Comparison of ENCODE assay signal across 28 cellular contexts in genomic region chr1:223654083-223654482, GRCh38. TPM values are rescaled to one million over a fixed set of nuclear protein-coding genes. Genes with fewer than 3 reads are reported as not detected.
DNase-seq lines count a peak whose midpoint lies in the region; ATAC-seq and TF ChIP-seq lines count a peak whose summit lies in the region.
"Had no signal": no experiment of that assay in that cellular context is flagged by ENCODE, and none has a peak within 500 bp of the region (broad histone marks: within the 10 kb centered on the region; RNA-seq: fewer than 3 reads in every experiment).

No MANE protein-coding gene starts in this region.

- no peak overlapping the region for H3K9ac ChIP-seq in neural progenitor cell

- no peak overlapping the region for H3K27ac ChIP-seq in neural progenitor cell
- H3K27ac ChIP-seq: heart left ventricle, HL-60, uterus had no signal

- no peaks in the 10 kb centered on the region for H3K36me3 ChIP-seq in neural progenitor cell
- H3K36me3 ChIP-seq: heart left ventricle, uterus had no signal

- in situ Hi-C loops in G401 (cut with HindIII; ENCODE audit: low sequenced_read_pairs), result no loop called here

- H3K36me3 Mint-ChIP-seq in neural progenitor cell, result no peaks in the 10 kb centered on the region
- H3K36me3 Mint-ChIP-seq: activated naive CD8-positive, alpha-beta T cell treated with anti-CD3 and anti-CD28 coated beads for 36 hours; naive thymus-derived CD4-positive, alpha-beta T cell; stimulated activated effector memory CD8-positive, alpha-beta T cell treated with anti-CD3 and anti-CD28 coated beads, Interleukin-12 subunit alpha, Interleukin-12 subunit beta, amount 100 ng/mL, for 72 hours had no signal

- peaks cover 20% of the 10 kb centered on the region for H3K4me1 ChIP-seq in neural progenitor cell
- H3K4me1 ChIP-seq: Caco-2, uterus had no signal

- no peak overlapping the region for H2AFZ ChIP-seq in neural progenitor cell (replicated peaks)

- no peaks in the 10 kb centered on the region for H3K27me3 ChIP-seq in neural progenitor cell
- H3K27me3 ChIP-seq: uterus had no signal

- H3K27ac Mint-ChIP-seq in neural progenitor cell, result peak overlapping the region; percentile 38
- H3K27ac Mint-ChIP-seq: activated CD4-positive, alpha-beta memory T cell treated with anti-CD3 and anti-CD28 coated beads, Interleukin-2, amount 10 ng/mL, durations not matched to agents 7 days and 5 days; activated naive CD8-positive, alpha-beta T cell treated with anti-CD3 and anti-CD28 coated beads for 36 hours; naive thymus-derived CD4-positive, alpha-beta T cell; stimulated activated effector memory CD8-positive, alpha-beta T cell treated with anti-CD3 and anti-CD28 coated beads, Interleukin-12 subunit alpha, Interleukin-12 subunit beta, amount 100 ng/mL, for 72 hours had no signal

- no peak overlapping the region for H3K4me3 Mint-ChIP-seq in neural progenitor cell
- H3K4me3 Mint-ChIP-seq: activated CD4-positive, alpha-beta memory T cell treated with anti-CD3 and anti-CD28 coated beads, Interleukin-2, amount 10 ng/mL, durations not matched to agents 7 days and 5 days; activated naive CD8-positive, alpha-beta T cell treated with anti-CD3 and anti-CD28 coated beads for 36 hours; central memory CD8-positive, alpha-beta T cell; naive thymus-derived CD4-positive, alpha-beta T cell; stimulated activated effector memory CD8-positive, alpha-beta T cell treated with anti-CD3 and anti-CD28 coated beads, Interleukin-12 subunit alpha, Interleukin-12 subunit beta, amount 100 ng/mL, for 72 hours had no signal

- TF ChIP-seq CTCF in neural progenitor cell (IDR thresholded peaks at IDR 0.05), result no peak

- no peak for TF ChIP-seq POLR2A in erythroblast (IDR thresholded peaks at IDR 0.05; ENCODE audit: low read length)

- H3K4me1 Mint-ChIP-seq in neural progenitor cell, result peaks cover 28% of the 10 kb centered on the region
- H3K4me1 Mint-ChIP-seq: activated CD4-positive, alpha-beta memory T cell treated with anti-CD3 and anti-CD28 coated beads, Interleukin-2, amount 10 ng/mL, durations not matched to agents 7 days and 5 days; activated naive CD8-positive, alpha-beta T cell treated with anti-CD3 and anti-CD28 coated beads for 36 hours; central memory CD8-positive, alpha-beta T cell; stimulated activated effector memory CD8-positive, alpha-beta T cell treated with anti-CD3 and anti-CD28 coated beads, Interleukin-12 subunit alpha, Interleukin-12 subunit beta, amount 100 ng/mL, for 72 hours had no signal

- no peak overlapping the region for H3K4me3 ChIP-seq in neural progenitor cell
- H3K4me3 ChIP-seq: dorsolateral prefrontal cortex, heart left ventricle, smooth muscle cell, uterus had no signal

- peaks cover 2% of the 10 kb centered on the region for H3K27me3 Mint-ChIP-seq in neural progenitor cell (ENCODE audit: insufficient read depth, low read depth)

- H3K79me2 ChIP-seq in neural progenitor cell (ENCODE audit: low read depth), result no peaks in the 10 kb centered on the region

- peaks cover 13% of the 10 kb centered on the region for H3F3A ChIP-seq in neural progenitor cell (ENCODE audit: low read depth)

- no peaks in the 10 kb centered on the region for H3K9me3 ChIP-seq in neural progenitor cell (ENCODE audit: low read depth)
- H3K9me3 ChIP-seq: Caco-2, heart left ventricle, uterus had no signal

- H3K9me3 Mint-ChIP-seq in neural progenitor cell, result peaks cover 3% of the 10 kb centered on the region
- H3K9me3 Mint-ChIP-seq: activated CD4-positive, alpha-beta memory T cell treated with anti-CD3 and anti-CD28 coated beads, Interleukin-2, amount 10 ng/mL, durations not matched to agents 7 days and 5 days; activated naive CD8-positive, alpha-beta T cell treated with anti-CD3 and anti-CD28 coated beads for 36 hours; central memory CD8-positive, alpha-beta T cell; stimulated activated effector memory CD8-positive, alpha-beta T cell treated with anti-CD3 and anti-CD28 coated beads, Interleukin-12 subunit alpha, Interleukin-12 subunit beta, amount 100 ng/mL, for 72 hours had no signal

- no peak overlapping the region for H3K4me2 ChIP-seq in neural progenitor cell
- H3K4me2 ChIP-seq: smooth muscle cell had no signal

- H4K20me1 ChIP-seq in neural progenitor cell (ENCODE audit: low read depth), result no peaks in the 10 kb centered on the region

- DNase-seq in G401 (ENCODE audit: low spot score) (peak; percentile 41), LoVo (ENCODE audit: low spot score) (peak; percentile 43), cerebellar cortex (ENCODE audit: low spot score) (peak; percentile 36), neural progenitor cell (ENCODE audit: low spot score) (no peak), erythroblast (lab: John Stamatoyannopoulos, UW) (no peak), hippocampal formation (lab: John Stamatoyannopoulos, UW) (no peak)
- DNase-seq: activated CD4-positive, alpha-beta memory T cell treated with anti-CD3 and anti-CD28 coated beads, Interleukin-2, amount 10 ng/mL, durations not matched to agents 7 days and 5 days; activated naive CD8-positive, alpha-beta T cell treated with anti-CD3 and anti-CD28 coated beads for 36 hours; Caco-2; dorsolateral prefrontal cortex; EL; heart left ventricle; naive thymus-derived CD4-positive, alpha-beta T cell; NCI-H1436 treated with DMSO at 0.1 percent for 48 hours; NCI-H510A; retina; RPMI8226; uterus had no signal

- ATAC-seq in HG03135 (IDR thresholded peaks at IDR 0.05; ENCODE audit: unreplicated experiment), result no peak
- ATAC-seq: activated CD4-positive, CD25-positive, alpha-beta regulatory T cell treated with anti-CD3 and anti-CD28 coated beads, Interleukin-2, amount 50 U/mL, for 24 hours; heart left ventricle; naive thymus-derived CD4-positive, alpha-beta T cell; stimulated activated effector memory CD8-positive, alpha-beta T cell treated with anti-CD3 and anti-CD28 coated beads, Interleukin-12 subunit alpha, Interleukin-12 subunit beta, amount 100 ng/mL, for 72 hours had no signal

RNA-seq across cellular contexts. Expression of gene CAPN8, which starts 11.4 kb away (rescaled TPM):
- not detected in 2 replicates for total RNA-seq in G401 (2014; rRNA removed; shearing (Covaris generic))
- total RNA-seq in neural progenitor cell (ENCODE audit: low replicate concordance), result not detected in 2 replicates
- total RNA-seq: activated naive CD8-positive, alpha-beta T cell treated with anti-CD3 and anti-CD28 coated beads for 36 hours; astrocyte; heart left ventricle; mesenteric fat pad; osteoblast; smooth muscle cell; temporal lobe had no signal

RNA-seq across cellular contexts. Expression of gene CAPN2, which starts 58.3 kb away (rescaled TPM):
- 170 and 181 TPM in 2 replicates for total RNA-seq in G401 (2014; rRNA removed; shearing (Covaris generic))
- total RNA-seq in neural progenitor cell (ENCODE audit: low replicate concordance), result 61.7 and 64.2 TPM in 2 replicates

Comparison
In these comparisons a context has a peak if more than half of its experiments do, and no peak if none do; other contexts are left out.
1. DNase-seq: peak in G401 (single experiment), LoVo (single experiment) and cerebellar cortex (single experiment); none in neural progenitor cell (single experiment), erythroblast (0 of 2) and hippocampal formation (0 of 2).